Comparison of ENCODE assay signal across 8 cellular contexts in the genomic region with DNA sequence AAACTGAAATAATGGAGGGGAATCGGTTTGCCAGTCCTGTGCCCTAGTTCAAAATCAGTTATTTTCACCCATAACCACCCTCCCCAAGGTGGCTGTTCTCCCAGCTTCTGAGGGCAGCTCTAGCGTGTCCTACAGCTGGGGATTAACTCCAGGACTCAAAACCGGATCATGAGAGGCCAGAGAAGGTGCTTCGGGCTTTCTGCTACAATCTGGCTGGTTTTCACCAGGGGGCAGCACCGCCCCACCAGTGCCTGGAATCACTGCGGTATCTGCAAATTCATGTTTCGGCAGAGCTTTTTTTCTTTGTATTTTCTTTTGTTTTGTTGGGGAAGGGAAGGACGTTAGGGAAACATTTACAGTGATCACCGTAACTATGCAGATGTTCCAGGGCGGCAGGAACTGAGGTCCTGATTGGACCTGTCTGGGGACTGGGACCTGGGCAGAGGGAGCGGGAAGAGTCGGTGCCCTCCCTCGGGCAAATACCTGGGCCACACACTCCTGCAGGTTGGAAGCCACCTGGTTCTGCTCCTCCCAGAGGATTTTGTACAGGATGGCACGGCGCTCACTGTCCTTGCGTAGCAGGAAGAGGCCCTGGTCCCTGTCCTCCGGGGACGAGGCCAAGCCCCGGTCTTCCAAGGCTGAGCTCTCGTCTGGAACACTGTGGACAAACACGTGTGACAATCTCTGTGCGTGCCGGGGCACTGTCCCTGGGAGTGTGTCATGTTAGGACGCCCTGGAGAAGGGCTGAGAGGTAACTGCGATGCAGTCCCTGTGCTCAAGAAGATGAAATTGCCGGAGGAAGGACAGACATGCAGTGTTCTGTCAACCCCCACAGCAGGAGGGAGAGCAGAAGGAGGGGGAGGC. TPM values are rescaled to one million over a fixed set of nuclear protein-coding genes. Genes with fewer than 3 reads are reported as not detected.
DNase-seq lines count a peak whose midpoint lies in the region; ATAC-seq and TF ChIP-seq lines count a peak whose summit lies in the region.

No MANE protein-coding gene starts in this region.

- H3K9me3 Mint-ChIP-seq in Caco-2 (ENCODE audit: unreplicated experiment) (no peaks in the 10 kb centered on the region), T-cell (no peaks in the 10 kb centered on the region)

- H3K9ac ChIP-seq in adipocyte (ENCODE audit: low read length), result peak overlapping the region; percentile 54

- H3K4me1 Mint-ChIP-seq in Caco-2 (ENCODE audit: low read depth, unreplicated experiment) (no peaks in the 10 kb centered on the region), T-cell (peaks cover 5 to 9% (median 6%) of the 10 kb centered on the region in 3 donors)

- WGBS in prostate gland, result under 1% methylated on average over 19 of the region's 26 CpGs
- WGBS in urinary bladder, result under 1% methylated on average over 26 of the region's 26 CpGs

- CTCF ChIA-PET in Caco-2 (lab: Charles Lee) (interaction anchor here (0.5 to 1.5 kb wide), 3 partner anchors 141 to 516 kb away, joined by 3 to 10 read pairs (median 5); no protein-coding TSS in a partner anchor), T-cell (lab: Charles Lee) (interaction anchor here in 1 of 2 donors (0.6 to 0.8 kb wide), 7 partner anchors 25 to 692 kb away, joined by 3 to 8 read pairs (median 4); no protein-coding TSS in a partner anchor)

- TF ChIP-seq POLR2A in prostate gland (IDR thresholded peaks at IDR 0.05), result no peak

- no peak overlapping the region for H3K27ac ChIP-seq in prostate gland
- no peak overlapping the region for H3K27ac ChIP-seq in urinary bladder (ENCODE audit: low read depth)

- H3K9me3 ChIP-seq in Caco-2 (no peaks in the 10 kb centered on the region), adipocyte (ENCODE audit: control insufficient read depth, low read length) (no peaks in the 10 kb centered on the region), prostate gland (no peaks in the 10 kb centered on the region)

- DNase-seq in Caco-2, result peak; percentile 55 to 72
- DNase-seq in T-cell, result peak; percentile 35 to 72 (median 54)
- DNase-seq in adipocyte (ENCODE audit: low read depth), result peak; percentile 85
- peak; percentile 69 for DNase-seq in left ventricle myocardium superior
- DNase-seq in prostate gland (ENCODE audit: low spot score), result peak; percentile 30

- POLR2A ChIA-PET in Caco-2 (lab: Charles Lee), result no interaction called here
- POLR2A ChIA-PET in T-cell (lab: Charles Lee), result interaction anchor here in 1 of 2 donors (0.8 kb wide), 1 partner anchor 159 kb away, joined by 4 read pairs; no protein-coding TSS in a partner anchor

- H3K27me3 Mint-ChIP-seq in Caco-2 (ENCODE audit: insufficient read depth, unreplicated experiment), result no peaks in the 10 kb centered on the region
- H3K27me3 Mint-ChIP-seq in T-cell, result peaks cover 1 to 3% of the 10 kb centered on the region in 2 donors

- H3K27ac Mint-ChIP-seq in Caco-2 (ENCODE audit: unreplicated experiment), result peak overlapping the region; percentile 24
- peak overlapping the region in 1 of 2 donors; percentile 7 for H3K27ac Mint-ChIP-seq in T-cell

- H3K4me3 Mint-ChIP-seq in Caco-2 (ENCODE audit: unreplicated experiment) (peak overlapping the region; percentile 63), T-cell (peak overlapping the region; percentile 78 to 86 (median 79))

- H3K4me3 ChIP-seq in Caco-2 (ENCODE audit: low read depth, low read length), result peak overlapping the region; percentile 26
- peak overlapping the region; percentile 72 for H3K4me3 ChIP-seq in adipocyte (ENCODE audit: low read length)
- peak overlapping the region; percentile 5 to 11 for H3K4me3 ChIP-seq in prostate gland
- peak overlapping the region; percentile 2 for H3K4me3 ChIP-seq in urinary bladder (ENCODE audit: low read depth, low read length)

- H3K27me3 ChIP-seq in Caco-2 (replicated peaks; ENCODE audit: control insufficient read depth, insufficient read depth, low read length) (no peaks in the 10 kb centered on the region), adipocyte (replicated peaks; ENCODE audit: control insufficient read depth, insufficient read depth, low read length) (peaks cover 17% of the 10 kb centered on the region), prostate gland (replicated peaks; ENCODE audit: insufficient read depth) (no peaks in the 10 kb centered on the region)

- intact Hi-C loops in Caco-2 (cut with micrococcal nuclease; ENCODE audit: unreplicated experiment) (loop anchor here (1.0 to 5.0 kb wide), 3 partner anchors 143 to 515 kb away; partner anchors contain the start of genes MAP3K15 and SH3KBP1), left ventricle myocardium superior (cut with micrococcal nuclease) (no loop called here), prostate gland (cut with DNase I) (no loop called here)

- H3K4me1 ChIP-seq in Caco-2 (no peaks in the 10 kb centered on the region), adipocyte (ENCODE audit: control insufficient read depth, insufficient read depth, low read length) (peaks cover 8% of the 10 kb centered on the region), prostate gland (replicated peaks) (no peaks in the 10 kb centered on the region), urinary bladder (ENCODE audit: insufficient read depth) (no peaks in the 10 kb centered on the region)

- H3K36me3 ChIP-seq in Caco-2 (ENCODE audit: control insufficient read depth, insufficient read depth, low read length) (no peaks in the 10 kb centered on the region), adipocyte (ENCODE audit: control insufficient read depth, insufficient read depth, low read length, severe bottlenecking) (no peaks in the 10 kb centered on the region), prostate gland (no peaks in the 10 kb centered on the region), urinary bladder (ENCODE audit: insufficient read depth) (no peaks in the 10 kb centered on the region)

- H3K36me3 Mint-ChIP-seq in Caco-2 (ENCODE audit: insufficient read depth, unreplicated experiment) (no peaks in the 10 kb centered on the region), T-cell (no peaks in the 10 kb centered on the region)

- BruUV-seq in Caco-2 (replicated peaks; lab: Mats Ljungman, UMichigan), result no TSS peak

- peak; percentile 70 for ATAC-seq in GM21390 (IDR thresholded peaks at IDR 0.05; ENCODE audit: unreplicated experiment)
- ATAC-seq in T-cell (replicated peaks in 1 of 4), result peak; percentile 67 to 86 (median 78)
- ATAC-seq in left ventricle myocardium superior, result peak; percentile 88

- peak; percentile 66 to 72 for TF ChIP-seq CTCF in Caco-2 (IDR thresholded peaks at IDR 0.05; ENCODE audit: insufficient read depth in 1 of 2, low read depth in 1 of 2, low read length in 1 of 2, severe bottlenecking in 1 of 2, unreplicated experiment in 1 of 2)
- TF ChIP-seq CTCF in LNCAP (IDR thresholded peaks at IDR 0.05), result peak; percentile 52
- TF ChIP-seq CTCF in prostate gland (IDR thresholded peaks at IDR 0.05), result peak in 3 of 4 experiments; percentile 45 to 58 (median 50)

RNA-seq across cellular contexts. Expression of gene PDHA1, which starts 28.7 kb away (rescaled TPM):
- total RNA-seq in Caco-2 (2022) (275 and 279 TPM in 2 replicates), T-cell (100 to 1,000 TPM in 3 of 5 donors, 10 to 100 TPM in 2; 84.0 to 120 (median 114) TPM), left ventricle myocardium superior (1,321 TPM), prostate gland (10 to 100 TPM; 30.7 to 53.1 TPM), urinary bladder (90.3 TPM)
- polyA plus RNA-seq in urinary bladder, result 145 TPM

Comparison
In these comparisons a context has a peak if more than half of its experiments do, and no peak if none do; other contexts are left out.
1. DNase-seq: peak in every context shown above with its lines; median percentile 85 in adipocyte; 69 in left ventricle myocardium superior; 64 in Caco-2; 54 in T-cell; 30 in prostate gland.
2. H3K4me3 ChIP-seq: peak in every context shown above with its lines; median percentile 72 in adipocyte; 26 in Caco-2; 8 in prostate gland; 2 in urinary bladder.